Comparison of ENCODE assay signal across 12 cellular contexts in the genomic region with DNA sequence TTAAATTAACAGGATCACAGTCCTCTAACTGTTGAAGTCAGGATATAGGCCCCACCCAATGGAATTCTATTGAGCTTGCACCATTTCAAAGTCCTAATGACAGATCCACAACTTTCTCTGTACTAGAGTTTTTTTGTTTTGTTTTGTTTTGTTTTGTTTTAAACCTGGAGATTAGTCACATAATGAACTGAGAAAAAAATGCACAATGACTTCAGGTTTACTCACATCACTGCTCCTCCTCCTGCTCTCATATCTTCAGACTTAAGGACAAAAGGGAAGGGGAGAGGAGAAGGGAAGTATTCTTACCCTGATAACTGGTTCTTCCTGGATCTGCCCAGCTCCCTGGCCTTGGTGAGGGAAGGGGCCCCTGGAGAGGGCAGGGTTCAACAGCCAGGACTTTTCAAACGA.
DNase-seq lines count a peak whose midpoint lies in the region; ATAC-seq and TF ChIP-seq lines count a peak whose summit lies in the region.
"Had no signal": no experiment of that assay in that cellular context is flagged by ENCODE, and none has a peak within 500 bp of the region (broad histone marks: within the 10 kb centered on the region; RNA-seq: fewer than 3 reads in every experiment).

No MANE protein-coding gene starts in this region.

- no peaks in the 10 kb centered on the region for H3K27me3 ChIP-seq in HUES64 (ENCODE audit: insufficient read depth, low read length)
- H3K27me3 ChIP-seq in mesenchymal stem cell (ENCODE audit: control insufficient read depth in 1 of 2, insufficient read depth in 1 of 2, low read length in 2 of 2), result no peaks in the 10 kb centered on the region
- H3K27me3 ChIP-seq in brain microvascular endothelial cell (replicated peaks), result no peaks in the 10 kb centered on the region
- H3K27me3 ChIP-seq: tibial nerve had no signal

- H2BK12ac ChIP-seq in mesenchymal stem cell (ENCODE audit: low read length in 2 of 2), result no peak overlapping the region

- H2BK5ac ChIP-seq in mesenchymal stem cell (ENCODE audit: low read depth, low read length, poor library complexity, severe bottlenecking), result peak overlapping the region; percentile 68

- no peak overlapping the region for H3K18ac ChIP-seq in mesenchymal stem cell (ENCODE audit: low read depth in 1 of 2, low read length in 2 of 2)

- no peaks in the 10 kb centered on the region for H3K79me1 ChIP-seq in mesenchymal stem cell (replicated peaks; ENCODE audit: low read length, poor library complexity, severe bottlenecking)

- no peak overlapping the region for H3K4me2 ChIP-seq in mesenchymal stem cell (ENCODE audit: low read length, poor library complexity, severe bottlenecking)

- peaks cover 22% of the 10 kb centered on the region for H3K4me1 ChIP-seq in HUES64 (ENCODE audit: insufficient read depth, low read length)
- peaks cover 5% of the 10 kb centered on the region for H3K4me1 ChIP-seq in mesenchymal stem cell (ENCODE audit: control insufficient read depth, insufficient read depth, low read depth, low read length)
- H3K4me1 ChIP-seq: tibial nerve had no signal

- H4K8ac ChIP-seq in mesenchymal stem cell (ENCODE audit: low read length), result peak overlapping the region; percentile 30

- H3K4ac ChIP-seq in mesenchymal stem cell (ENCODE audit: low read depth in 1 of 2, low read length in 2 of 2), result no peak overlapping the region

- H2BK120ac ChIP-seq in mesenchymal stem cell (ENCODE audit: low read depth, low read length), result no peak overlapping the region

- DNase-seq in A172 (ENCODE audit: low spot score) (peak; percentile 66), cardiac fibroblast (ENCODE audit: low read depth in 2 of 2) (peak; percentile 4 to 64), mesenchymal stem cell (peak; percentile 32), mucosa of gallbladder (ENCODE audit: low spot score) (no peak), immature natural killer cell (no peak), brain microvascular endothelial cell (no peak)
- DNase-seq: activated B cell treated with CpG ODN at 0.5 μM for 24 hours, small intestine had no signal

- H3K27ac ChIP-seq in HUES64 (ENCODE audit: low read depth, low read length), result 0 out of 2 replicates have a peak overlapping the region, but pooled peaks have one; percentile 20
- peak overlapping the region; percentile 57 for H3K27ac ChIP-seq in mesenchymal stem cell (ENCODE audit: low read length, poor library complexity, severe bottlenecking)
- no peak overlapping the region for H3K27ac ChIP-seq in brain microvascular endothelial cell

- no peak overlapping the region for H3K14ac ChIP-seq in mesenchymal stem cell (ENCODE audit: low read length in 2 of 2)

- H3K27me3 Mint-ChIP-seq in immature natural killer cell (ENCODE audit: low read depth in 3 of 3), result no peaks in the 10 kb centered on the region
- H3K27me3 Mint-ChIP-seq: activated B cell treated with CpG ODN at 0.5 μM for 24 hours had no signal

- H3K36me3 ChIP-seq in HUES64 (ENCODE audit: insufficient read depth, low read length), result no peaks in the 10 kb centered on the region
- no peaks in the 10 kb centered on the region for H3K36me3 ChIP-seq in mesenchymal stem cell (ENCODE audit: control insufficient read depth in 1 of 2, insufficient read depth in 2 of 2, low read depth in 1 of 2, low read length in 2 of 2)
- no peaks in the 10 kb centered on the region for H3K36me3 ChIP-seq in brain microvascular endothelial cell (replicated peaks)
- H3K36me3 ChIP-seq: tibial nerve had no signal

- in situ Hi-C loops in brain microvascular endothelial cell (cut with HindIII; ENCODE audit: low pct_ligation_motif_present, low sequenced_read_pairs), result no loop called here

- ATAC-seq in GM21360 (IDR thresholded peaks at IDR 0.05; ENCODE audit: unreplicated experiment), result no peak
- ATAC-seq: SK-N-SH treated with all-trans-retinoic acid at 6 μM for 48 hours had no signal

- peaks cover 0 to 11% (median under 1%) of the 10 kb centered on the region in 6 donors for H3K9me3 Mint-ChIP-seq in immature natural killer cell
- H3K9me3 Mint-ChIP-seq: activated B cell treated with CpG ODN at 0.5 μM for 24 hours had no signal

- peak overlapping the region; percentile 26 for H2BK15ac ChIP-seq in mesenchymal stem cell (ENCODE audit: low read depth, poor library complexity, severe bottlenecking)

- H4K91ac ChIP-seq in mesenchymal stem cell (ENCODE audit: low read length), result no peak overlapping the region

- no peak overlapping the region for H2AFZ ChIP-seq in mesenchymal stem cell (ENCODE audit: low read depth, low read length)

- WGBS in HUES64, result 50% methylated on average over 1 of the region's 1 CpG
- 65% methylated on average over 1 of the region's 1 CpG for WGBS in mesenchymal stem cell

- 0 out of 2 replicates have a peak, but pooled peaks cover 3% of the 10 kb centered on the region for H3K9me3 ChIP-seq in HUES64 (ENCODE audit: insufficient read depth, low read depth, low read length)
- no peaks in the 10 kb centered on the region for H3K9me3 ChIP-seq in mesenchymal stem cell (ENCODE audit: control insufficient read depth, low read length)
- H3K9me3 ChIP-seq: tibial nerve had no signal

- H3K27ac Mint-ChIP-seq in immature natural killer cell, result no peak overlapping the region
- H3K27ac Mint-ChIP-seq: activated B cell treated with CpG ODN at 0.5 μM for 24 hours had no signal

- no peak overlapping the region for H3K23ac ChIP-seq in mesenchymal stem cell (ENCODE audit: low read length in 2 of 2)

- no peaks in the 10 kb centered on the region for H3K36me3 Mint-ChIP-seq in immature natural killer cell

- TF ChIP-seq CTCF in cardiac fibroblast (IDR thresholded peaks at IDR 0.05; ENCODE audit: low read depth, low read length) (no peak), brain microvascular endothelial cell (IDR thresholded peaks at IDR 0.05; ENCODE audit: low read depth, low read length, missing control alignments) (no peak)

- H3K4me3 ChIP-seq in HUES64 (ENCODE audit: low read length) (no peak overlapping the region), cardiac fibroblast (replicated peaks in 1 of 2; ENCODE audit: low read depth in 2 of 2, low read length in 2 of 2) (no peak overlapping the region), mesenchymal stem cell (ENCODE audit: insufficient read depth in 1 of 2, low read depth in 1 of 2, low read length in 2 of 2) (peak overlapping the region in 1 of 2 experiments; percentile 50), brain microvascular endothelial cell (ENCODE audit: low read depth, low read length) (no peak overlapping the region)
- H3K4me3 ChIP-seq: tibial nerve had no signal

- no peak overlapping the region for H2AK5ac ChIP-seq in mesenchymal stem cell (ENCODE audit: low read length, severe bottlenecking)

- no peaks in the 10 kb centered on the region for H3K4me1 Mint-ChIP-seq in immature natural killer cell
- H3K4me1 Mint-ChIP-seq: activated B cell treated with CpG ODN at 0.5 μM for 24 hours had no signal

- H3K9ac ChIP-seq in HUES64 (ENCODE audit: low read depth, low read length) (no peak overlapping the region), mesenchymal stem cell (ENCODE audit: low read length) (peak overlapping the region; percentile 71)

- H3K4me3 Mint-ChIP-seq in immature natural killer cell, result no peak overlapping the region
- H3K4me3 Mint-ChIP-seq: activated B cell treated with CpG ODN at 0.5 μM for 24 hours had no signal

Comparison
In these comparisons a context has a peak if more than half of its experiments do, and no peak if none do; other contexts are left out.
1. DNase-seq: peak in A172 (single experiment), cardiac fibroblast (2 of 2) and mesenchymal stem cell (single experiment); none in mucosa of gallbladder (single experiment), immature natural killer cell (0 of 3) and brain microvascular endothelial cell (single experiment).